In genomic region chr10:103888113-103888841, GRCh38 we compare ENCODE assay signal across 8 cellular contexts. TPM values are rescaled to one million over a fixed set of nuclear protein-coding genes. Genes with fewer than 3 reads are reported as not detected.
A peak's percentile ranks its signal among the peaks of the same experiment; 100 is the strongest.
DNase-seq lines count a peak whose midpoint lies in the region; ATAC-seq and TF ChIP-seq lines count a peak whose summit lies in the region.

No MANE protein-coding gene starts in this region.

- peak; percentile 82 for TF ChIP-seq CTCF in osteocyte (IDR thresholded peaks at IDR 0.05)

- CTCF ChIA-PET in activated CD4-positive, alpha-beta T cell treated with anti-CD3 and anti-CD28 coated beads, Interleukin-2, amount 10 ng/mL, durations not matched to agents 7 days and 5 days (lab: Charles Lee), result interaction anchor here (0.6 to 2.6 kb wide), 28 partner anchors 10 to 373 kb away, joined by 3 to 15 read pairs (median 4); partner anchors contain the start of genes GSTO1, SFR1 and SH3PXD2A
- CTCF ChIA-PET in HEK293T (lab: Yijun Ruan, JAX), result interaction anchor here (0.6 to 1.6 kb wide), 14 partner anchors 8 to 388 kb away, joined by 3 to 6 read pairs (median 4); partner anchors contain the start of gene SFR1

- ATAC-seq in HG02840 (IDR thresholded peaks at IDR 0.05; ENCODE audit: low FRiP score, unreplicated experiment), result no peak

- intact Hi-C loops in activated T-helper 1 cell treated with anti-CD3 and anti-CD28 coated beads, Interleukin-12 subunit alpha, Interleukin-12 subunit beta, Interleukin-2, Interleukin-4 antibody, amounts not matched to agents 30 ng/mL and 10 ng/mL and 1 ng/mL, durations not matched to agents 14 hours and 24 hours and 36 hours (cut with micrococcal nuclease), result loop anchor here (1.0 to 2.0 kb wide), 10 partner anchors 20 to 462 kb away; partner anchors contain the start of genes CFAP43, SLK and STN1

- DNase-seq in activated CD4-positive, alpha-beta T cell treated with anti-CD3 and anti-CD28 coated beads, Interleukin-2, amount 10 ng/mL, durations not matched to agents 7 days and 5 days, result peak; percentile 25
- DNase-seq in activated CD4-positive, alpha-beta T cell treated with anti-CD3 and anti-CD28 coated beads, Interleukin-2, amount 50 U/mL, for 1 hour, result no peak
- DNase-seq in HEK293T (ENCODE audit: extremely low spot score), result peak; percentile 69
- peak; percentile 48 for DNase-seq in NCI-H2196 (lab: John Stamatoyannopoulos, UW; ENCODE audit: unreplicated experiment)
- DNase-seq in activated T-helper 1 cell treated with anti-CD3 and anti-CD28 coated beads, Interleukin-12 subunit alpha, Interleukin-12 subunit beta, Interleukin-2, Interleukin-4 antibody, amounts not matched to agents 30 ng/mL and 10 ng/mL and 1 ng/mL, durations not matched to agents 14 hours and 24 hours and 36 hours (ENCODE audit: low spot score), result no peak
- DNase-seq in globus pallidus (ENCODE audit: low spot score), result peak; percentile 75
- no peak for DNase-seq in osteocyte (ENCODE audit: extremely low spot score, unreplicated experiment)

- no peaks in the 10 kb centered on the region for H3K27me3 Mint-ChIP-seq in activated CD4-positive, alpha-beta T cell treated with anti-CD3 and anti-CD28 coated beads, Interleukin-2, amount 10 ng/mL, durations not matched to agents 7 days and 5 days
- H3K27me3 Mint-ChIP-seq in activated T-helper 1 cell treated with anti-CD3 and anti-CD28 coated beads, Interleukin-12 subunit alpha, Interleukin-12 subunit beta, Interleukin-2, Interleukin-4 antibody, amounts not matched to agents 30 ng/mL and 10 ng/mL and 1 ng/mL, durations not matched to agents 14 hours and 24 hours and 36 hours (ENCODE audit: insufficient read depth), result no peaks in the 10 kb centered on the region
- no peaks in the 10 kb centered on the region for H3K27me3 Mint-ChIP-seq in osteocyte (ENCODE audit: unreplicated experiment)

- H3K9me3 Mint-ChIP-seq in activated CD4-positive, alpha-beta T cell treated with anti-CD3 and anti-CD28 coated beads, Interleukin-2, amount 10 ng/mL, durations not matched to agents 7 days and 5 days, result no peaks in the 10 kb centered on the region
- H3K9me3 Mint-ChIP-seq in activated T-helper 1 cell treated with anti-CD3 and anti-CD28 coated beads, Interleukin-12 subunit alpha, Interleukin-12 subunit beta, Interleukin-2, Interleukin-4 antibody, amounts not matched to agents 30 ng/mL and 10 ng/mL and 1 ng/mL, durations not matched to agents 14 hours and 24 hours and 36 hours, result no peaks in the 10 kb centered on the region
- H3K9me3 Mint-ChIP-seq in osteocyte (ENCODE audit: unreplicated experiment), result no peaks in the 10 kb centered on the region

- H3K36me3 Mint-ChIP-seq in activated CD4-positive, alpha-beta T cell treated with anti-CD3 and anti-CD28 coated beads, Interleukin-2, amount 10 ng/mL, durations not matched to agents 7 days and 5 days (ENCODE audit: low read depth), result peaks cover 51% of the 10 kb centered on the region
- H3K36me3 Mint-ChIP-seq in activated T-helper 1 cell treated with anti-CD3 and anti-CD28 coated beads, Interleukin-12 subunit alpha, Interleukin-12 subunit beta, Interleukin-2, Interleukin-4 antibody, amounts not matched to agents 30 ng/mL and 10 ng/mL and 1 ng/mL, durations not matched to agents 14 hours and 24 hours and 36 hours (ENCODE audit: low read depth), result peaks cover 21% of the 10 kb centered on the region
- peaks cover 14% of the 10 kb centered on the region for H3K36me3 Mint-ChIP-seq in osteocyte (ENCODE audit: unreplicated experiment)

- peak overlapping the region; percentile 76 for H3K27ac Mint-ChIP-seq in activated CD4-positive, alpha-beta T cell treated with anti-CD3 and anti-CD28 coated beads, Interleukin-2, amount 10 ng/mL, durations not matched to agents 7 days and 5 days
- H3K27ac Mint-ChIP-seq in activated T-helper 1 cell treated with anti-CD3 and anti-CD28 coated beads, Interleukin-12 subunit alpha, Interleukin-12 subunit beta, Interleukin-2, Interleukin-4 antibody, amounts not matched to agents 30 ng/mL and 10 ng/mL and 1 ng/mL, durations not matched to agents 14 hours and 24 hours and 36 hours, result peak overlapping the region; percentile 73
- H3K27ac Mint-ChIP-seq in osteocyte (ENCODE audit: unreplicated experiment), result peak overlapping the region; percentile 73

- H3K4me3 Mint-ChIP-seq in activated CD4-positive, alpha-beta T cell treated with anti-CD3 and anti-CD28 coated beads, Interleukin-2, amount 10 ng/mL, durations not matched to agents 7 days and 5 days, result no peak overlapping the region
- no peak overlapping the region for H3K4me3 Mint-ChIP-seq in activated T-helper 1 cell treated with anti-CD3 and anti-CD28 coated beads, Interleukin-12 subunit alpha, Interleukin-12 subunit beta, Interleukin-2, Interleukin-4 antibody, amounts not matched to agents 30 ng/mL and 10 ng/mL and 1 ng/mL, durations not matched to agents 14 hours and 24 hours and 36 hours
- H3K4me3 Mint-ChIP-seq in osteocyte (ENCODE audit: unreplicated experiment), result no peak overlapping the region

- peaks cover 32% of the 10 kb centered on the region for H3K4me1 Mint-ChIP-seq in activated CD4-positive, alpha-beta T cell treated with anti-CD3 and anti-CD28 coated beads, Interleukin-2, amount 10 ng/mL, durations not matched to agents 7 days and 5 days
- peaks cover 32% of the 10 kb centered on the region for H3K4me1 Mint-ChIP-seq in activated T-helper 1 cell treated with anti-CD3 and anti-CD28 coated beads, Interleukin-12 subunit alpha, Interleukin-12 subunit beta, Interleukin-2, Interleukin-4 antibody, amounts not matched to agents 30 ng/mL and 10 ng/mL and 1 ng/mL, durations not matched to agents 14 hours and 24 hours and 36 hours (ENCODE audit: low read depth)
- H3K4me1 Mint-ChIP-seq in osteocyte (ENCODE audit: unreplicated experiment), result peaks cover 25% of the 10 kb centered on the region

- POLR2A ChIA-PET in activated CD4-positive, alpha-beta T cell treated with anti-CD3 and anti-CD28 coated beads, Interleukin-2, amount 10 ng/mL, durations not matched to agents 7 days and 5 days (lab: Charles Lee), result interaction anchor here (0.6 kb wide), 1 partner anchor 457 kb away, joined by 3 read pairs; no protein-coding TSS in a partner anchor
- POLR2A ChIA-PET in HEK293T (lab: Yijun Ruan, JAX), result interaction anchor here (1.4 kb wide), 1 partner anchor 233 kb away, joined by 6 read pairs; the partner anchor contains the start of gene SFR1

TF ChIP-seq in HEK293T, 16 proteins besides CTCF, POLR2A, EP300 and RAD21:
- no peak for TF ChIP-seq CTBP1 (IDR thresholded peaks at IDR 0.05; ENCODE audit: borderline replicate concordance)

RNA-seq across cellular contexts. Expression of gene STN1, which starts 29.7 kb away (rescaled TPM):
- 10 to 100 TPM; 46.5 to 50.9 TPM for total RNA-seq in activated CD4-positive, alpha-beta T cell treated with anti-CD3 and anti-CD28 coated beads, Interleukin-2, amount 10 ng/mL, durations not matched to agents 7 days and 5 days
- total RNA-seq in activated T-helper 1 cell treated with anti-CD3 and anti-CD28 coated beads, Interleukin-12 subunit alpha, Interleukin-12 subunit beta, Interleukin-2, Interleukin-4 antibody, amounts not matched to agents 30 ng/mL and 10 ng/mL and 1 ng/mL, durations not matched to agents 14 hours and 24 hours and 36 hours, result 19.4 and 20.0 TPM in 2 replicates
- total RNA-seq in osteocyte, result 21.5 and 21.8 TPM in 2 replicates

RNA-seq across cellular contexts. Expression of gene SH3PXD2A, which starts 32.9 kb away (rescaled TPM):
- total RNA-seq in activated CD4-positive, alpha-beta T cell treated with anti-CD3 and anti-CD28 coated beads, Interleukin-2, amount 10 ng/mL, durations not matched to agents 7 days and 5 days, result 10 to 100 TPM; 11.9 to 12.7 TPM
- total RNA-seq in activated T-helper 1 cell treated with anti-CD3 and anti-CD28 coated beads, Interleukin-12 subunit alpha, Interleukin-12 subunit beta, Interleukin-2, Interleukin-4 antibody, amounts not matched to agents 30 ng/mL and 10 ng/mL and 1 ng/mL, durations not matched to agents 14 hours and 24 hours and 36 hours, result 9.6 and 10.4 TPM in 2 replicates
- 43.0 and 46.6 TPM in 2 replicates for total RNA-seq in osteocyte

Comparison
In these comparisons a context has a peak if more than half of its experiments do, and no peak if none do; other contexts are left out.
1. DNase-seq: peak in activated CD4-positive, alpha-beta T cell treated with anti-CD3 and anti-CD28 coated beads, Interleukin-2, amount 10 ng/mL, durations not matched to agents 7 days and 5 days (single experiment), HEK293T (single experiment), NCI-H2196 (single experiment) and globus pallidus (single experiment); none in activated CD4-positive, alpha-beta T cell treated with anti-CD3 and anti-CD28 coated beads, Interleukin-2, amount 50 U/mL, for 1 hour (single experiment), activated T-helper 1 cell treated with anti-CD3 and anti-CD28 coated beads, Interleukin-12 subunit alpha, Interleukin-12 subunit beta, Interleukin-2, Interleukin-4 antibody, amounts not matched to agents 30 ng/mL and 10 ng/mL and 1 ng/mL, durations not matched to agents 14 hours and 24 hours and 36 hours (single experiment) and osteocyte (single experiment).
2. Peak in every context shown above with its lines, with median percentiles within 50 percentile points of each other: H3K27ac Mint-ChIP-seq.